Comparison of ENCODE assay signal across 12 cellular contexts in the genomic region with DNA sequence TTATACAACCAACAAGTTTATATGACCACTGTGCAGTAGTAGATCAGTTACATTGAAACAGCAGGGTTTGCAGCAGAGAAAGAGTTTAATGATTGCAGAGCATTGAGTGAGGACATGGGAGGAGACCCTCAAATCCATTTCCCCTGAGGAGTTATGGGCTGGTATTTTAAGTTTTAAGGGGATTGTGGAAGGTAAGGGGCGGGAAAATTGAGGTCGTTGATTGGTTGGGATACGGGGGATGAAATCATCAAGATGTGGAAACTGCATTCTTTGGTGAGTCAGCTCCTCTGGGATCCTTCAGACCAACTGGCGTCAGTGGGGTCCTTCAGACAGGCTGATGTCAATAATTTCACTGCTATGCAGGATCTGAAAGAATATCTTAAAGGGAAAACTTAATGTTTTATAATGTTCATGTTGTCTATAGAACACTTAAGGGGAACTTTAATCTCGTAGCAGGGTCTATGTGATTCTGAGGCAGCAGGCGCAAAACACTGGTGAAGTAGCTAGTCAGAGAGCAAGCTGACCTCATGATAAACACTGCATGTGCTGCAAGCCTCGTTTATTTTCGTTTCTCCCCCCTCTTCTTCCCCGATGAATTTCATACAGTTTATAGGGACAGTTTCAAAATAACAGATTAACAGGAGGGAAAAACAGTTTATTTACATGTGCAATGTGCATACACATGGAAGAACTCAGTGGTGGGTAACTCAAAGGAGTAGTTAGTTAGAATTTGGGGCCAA. TPM values are rescaled to one million over a fixed set of nuclear protein-coding genes. Genes with fewer than 3 reads are reported as not detected.
DNase-seq lines count a peak whose midpoint lies in the region; ATAC-seq and TF ChIP-seq lines count a peak whose summit lies in the region.
"Had no signal": no experiment of that assay in that cellular context is flagged by ENCODE, and none has a peak within 500 bp of the region (broad histone marks: within the 10 kb centered on the region; RNA-seq: fewer than 3 reads in every experiment).

No MANE protein-coding gene starts in this region.

- H3K27ac ChIP-seq in upper lobe of right lung, result no peak overlapping the region
- H3K27ac ChIP-seq: cardiac muscle cell had no signal

- no peak for ATAC-seq in activated T-cell treated with anti-CD3 and anti-CD28 coated beads, Interleukin-2, amount 50 U/mL, for 72 hours (replicated peaks in 1 of 2)
- ATAC-seq in upper lobe of right lung, result peak; percentile 28

- H3K4me1 ChIP-seq in upper lobe of right lung, result no peaks in the 10 kb centered on the region

- H3K9me3 ChIP-seq in upper lobe of right lung, result no peaks in the 10 kb centered on the region

- no peaks in the 10 kb centered on the region for H3K27me3 ChIP-seq in upper lobe of right lung
- H3K27me3 ChIP-seq: cardiac muscle cell had no signal

- intact Hi-C loops in upper lobe of right lung (cut with DNase I), result no loop called here

- H3K4me3 ChIP-seq in fibroblast of mammary gland (ENCODE audit: control insufficient read depth, low read depth, low read length) (no peak overlapping the region), upper lobe of right lung (no peak overlapping the region)
- H3K4me3 ChIP-seq: cardiac muscle cell had no signal

- H3K36me3 Mint-ChIP-seq in activated T-cell treated with anti-CD3 and anti-CD28 coated beads, Interleukin-2, amount 50 U/mL, for 24 hours (ENCODE audit: low read depth), result peaks cover 41% of the 10 kb centered on the region
- H3K36me3 Mint-ChIP-seq in activated T-cell treated with anti-CD3 and anti-CD28 coated beads, Interleukin-2, amount 50 U/mL, for 72 hours (ENCODE audit: insufficient read depth in 2 of 2), result peaks cover 2 to 11% of the 10 kb centered on the region in 2 donors
- H3K36me3 Mint-ChIP-seq in activated naive CD8-positive, alpha-beta T cell treated with anti-CD3 and anti-CD28 coated beads for 36 hours, result peaks cover 21% of the 10 kb centered on the region
- H3K36me3 Mint-ChIP-seq in type B pancreatic cell, result peaks cover 32% of the 10 kb centered on the region

- DNase-seq in activated T-cell treated with anti-CD3 and anti-CD28 coated beads, Interleukin-2, amount 50 U/mL, for 24 hours, result no peak
- DNase-seq in activated T-cell treated with anti-CD3 and anti-CD28 coated beads, Interleukin-2, amount 50 U/mL, for 72 hours, result no peak
- DNase-seq in SIG-M5 treated with dmso at 0.1 percent for 504 hours (lab: John Stamatoyannopoulos, UW; ENCODE audit: unreplicated experiment) (peak; percentile 72), fibroblast of mammary gland (ENCODE audit: low read depth) (peak; percentile 91), upper lobe of right lung (no peak), type B pancreatic cell (ENCODE audit: extremely low spot score, unreplicated experiment) (no peak)
- DNase-seq in effector CD8-positive, alpha-beta T cell (lab: John Stamatoyannopoulos, UW), result no peak
- no peak for DNase-seq in activated naive CD8-positive, alpha-beta T cell treated with anti-CD3 and anti-CD28 coated beads for 36 hours
- DNase-seq: ACHN, NCI-H446 treated with DMSO at 0.1 percent for 48 hours, small intestine had no signal

- no peaks in the 10 kb centered on the region for H3K9me3 Mint-ChIP-seq in activated T-cell treated with anti-CD3 and anti-CD28 coated beads, Interleukin-2, amount 50 U/mL, for 24 hours
- H3K9me3 Mint-ChIP-seq in activated T-cell treated with anti-CD3 and anti-CD28 coated beads, Interleukin-2, amount 50 U/mL, for 72 hours, result peaks cover 0 to 1% of the 10 kb centered on the region in 2 donors
- H3K9me3 Mint-ChIP-seq in activated naive CD8-positive, alpha-beta T cell treated with anti-CD3 and anti-CD28 coated beads for 36 hours, result no peaks in the 10 kb centered on the region
- peaks cover 5% of the 10 kb centered on the region for H3K9me3 Mint-ChIP-seq in type B pancreatic cell

- no peak for TF ChIP-seq CTCF in fibroblast of mammary gland (conservative IDR thresholded peaks at IDR 0.05; ENCODE audit: control insufficient read depth, insufficient read depth, low read depth, low read length)
- TF ChIP-seq CTCF in upper lobe of right lung (IDR thresholded peaks at IDR 0.05), result no peak
- no peak for TF ChIP-seq CTCF in type B pancreatic cell (conservative IDR thresholded peaks at IDR 0.05)

- peak overlapping the region; percentile 44 for H3K27ac Mint-ChIP-seq in activated T-cell treated with anti-CD3 and anti-CD28 coated beads, Interleukin-2, amount 50 U/mL, for 24 hours
- no peak overlapping the region for H3K27ac Mint-ChIP-seq in activated T-cell treated with anti-CD3 and anti-CD28 coated beads, Interleukin-2, amount 50 U/mL, for 72 hours
- H3K27ac Mint-ChIP-seq in activated naive CD8-positive, alpha-beta T cell treated with anti-CD3 and anti-CD28 coated beads for 36 hours, result no peak overlapping the region
- H3K27ac Mint-ChIP-seq in type B pancreatic cell, result no peak overlapping the region

- no peak overlapping the region for H3K4me3 Mint-ChIP-seq in activated T-cell treated with anti-CD3 and anti-CD28 coated beads, Interleukin-2, amount 50 U/mL, for 24 hours
- no peak overlapping the region for H3K4me3 Mint-ChIP-seq in activated T-cell treated with anti-CD3 and anti-CD28 coated beads, Interleukin-2, amount 50 U/mL, for 72 hours
- no peak overlapping the region for H3K4me3 Mint-ChIP-seq in activated naive CD8-positive, alpha-beta T cell treated with anti-CD3 and anti-CD28 coated beads for 36 hours
- H3K4me3 Mint-ChIP-seq in type B pancreatic cell, result no peak overlapping the region

- H3K27me3 Mint-ChIP-seq in activated T-cell treated with anti-CD3 and anti-CD28 coated beads, Interleukin-2, amount 50 U/mL, for 24 hours, result no peaks in the 10 kb centered on the region
- no peaks in the 10 kb centered on the region for H3K27me3 Mint-ChIP-seq in activated T-cell treated with anti-CD3 and anti-CD28 coated beads, Interleukin-2, amount 50 U/mL, for 72 hours (ENCODE audit: low read depth)
- no peaks in the 10 kb centered on the region for H3K27me3 Mint-ChIP-seq in activated naive CD8-positive, alpha-beta T cell treated with anti-CD3 and anti-CD28 coated beads for 36 hours
- no peaks in the 10 kb centered on the region for H3K27me3 Mint-ChIP-seq in type B pancreatic cell

- peaks cover 10% of the 10 kb centered on the region for H3K36me3 ChIP-seq in upper lobe of right lung
- H3K36me3 ChIP-seq: cardiac muscle cell had no signal

- peaks cover 13% of the 10 kb centered on the region for H3K4me1 Mint-ChIP-seq in activated T-cell treated with anti-CD3 and anti-CD28 coated beads, Interleukin-2, amount 50 U/mL, for 24 hours (ENCODE audit: low read depth)
- H3K4me1 Mint-ChIP-seq in activated T-cell treated with anti-CD3 and anti-CD28 coated beads, Interleukin-2, amount 50 U/mL, for 72 hours (ENCODE audit: low read depth), result peaks cover 5% of the 10 kb centered on the region
- H3K4me1 Mint-ChIP-seq in activated naive CD8-positive, alpha-beta T cell treated with anti-CD3 and anti-CD28 coated beads for 36 hours, result no peaks in the 10 kb centered on the region
- H3K4me1 Mint-ChIP-seq in type B pancreatic cell (ENCODE audit: unreplicated experiment), result no peaks in the 10 kb centered on the region

RNA-seq across cellular contexts. Expression of gene BACE1-AS, which starts 17.4 kb away (rescaled TPM):
- 1 to 10 TPM; 9.6 to 9.9 TPM for total RNA-seq in activated T-cell treated with anti-CD3 and anti-CD28 coated beads, Interleukin-2, amount 50 U/mL, for 72 hours
- total RNA-seq in upper lobe of right lung (8.2 TPM), type B pancreatic cell (ENCODE audit: low replicate concordance) (5.9 and 12.8 TPM in 2 replicates)
- 1 to 10 TPM; 3.1 to 3.8 TPM for total RNA-seq in activated naive CD8-positive, alpha-beta T cell treated with anti-CD3 and anti-CD28 coated beads for 36 hours

RNA-seq across cellular contexts. Expression of gene RNF214, which starts 41.2 kb away (rescaled TPM):
- 10 to 100 TPM; 30.7 to 33.5 TPM for total RNA-seq in activated T-cell treated with anti-CD3 and anti-CD28 coated beads, Interleukin-2, amount 50 U/mL, for 72 hours
- total RNA-seq in upper lobe of right lung, result 27.1 TPM
- 10 to 100 TPM; 16.6 to 17.3 TPM for total RNA-seq in activated naive CD8-positive, alpha-beta T cell treated with anti-CD3 and anti-CD28 coated beads for 36 hours
- total RNA-seq in type B pancreatic cell (ENCODE audit: low replicate concordance), result 29.0 and 34.7 TPM in 2 replicates

RNA-seq across cellular contexts. Expression of gene PCSK7, which starts 41.8 kb away (rescaled TPM):
- 100 to 1,000 TPM; 139 to 147 TPM for total RNA-seq in activated T-cell treated with anti-CD3 and anti-CD28 coated beads, Interleukin-2, amount 50 U/mL, for 72 hours
- total RNA-seq in upper lobe of right lung, result 57.8 TPM
- total RNA-seq in activated naive CD8-positive, alpha-beta T cell treated with anti-CD3 and anti-CD28 coated beads for 36 hours, result 10 to 100 TPM; 85.0 to 85.9 TPM
- 54.6 and 61.1 TPM in 2 replicates for total RNA-seq in type B pancreatic cell (ENCODE audit: low replicate concordance)

RNA-seq across cellular contexts. Expression of gene BACE1, which starts 42.3 kb away (rescaled TPM):
- 1 to 10 TPM; 1.1 TPM for total RNA-seq in activated T-cell treated with anti-CD3 and anti-CD28 coated beads, Interleukin-2, amount 50 U/mL, for 72 hours
- total RNA-seq in upper lobe of right lung, result 28.9 TPM
- total RNA-seq in activated naive CD8-positive, alpha-beta T cell treated with anti-CD3 and anti-CD28 coated beads for 36 hours, result 1 to 10 TPM in 1 of 2 experiments, under 1 TPM in 1; 0.90 to 1.2 TPM
- 26.2 and 37.4 TPM in 2 replicates for total RNA-seq in type B pancreatic cell (ENCODE audit: low replicate concordance)

RNA-seq across cellular contexts. Expression of gene CEP164, which starts 53.9 kb away (rescaled TPM):
- 10 to 100 TPM; 32.5 to 38.7 TPM for total RNA-seq in activated T-cell treated with anti-CD3 and anti-CD28 coated beads, Interleukin-2, amount 50 U/mL, for 72 hours
- total RNA-seq in upper lobe of right lung, result 25.2 TPM
- 10 to 100 TPM; 24.8 to 28.3 TPM for total RNA-seq in activated naive CD8-positive, alpha-beta T cell treated with anti-CD3 and anti-CD28 coated beads for 36 hours
- 28.0 and 42.1 TPM in 2 replicates for total RNA-seq in type B pancreatic cell (ENCODE audit: low replicate concordance)

Comparison
In these comparisons a context has a peak if more than half of its experiments do, and no peak if none do; other contexts are left out.
1. DNase-seq: peak in SIG-M5 treated with dmso at 0.1 percent for 504 hours (single experiment) and fibroblast of mammary gland (single experiment); none in activated T-cell treated with anti-CD3 and anti-CD28 coated beads, Interleukin-2, amount 50 U/mL, for 24 hours (single experiment), activated T-cell treated with anti-CD3 and anti-CD28 coated beads, Interleukin-2, amount 50 U/mL, for 72 hours (0 of 2), upper lobe of right lung (single experiment), effector CD8-positive, alpha-beta T cell (single experiment), activated naive CD8-positive, alpha-beta T cell treated with anti-CD3 and anti-CD28 coated beads for 36 hours (single experiment) and type B pancreatic cell (single experiment).